In genomic region chr5:32038537-32038936, GRCh38 we compare ENCODE assay signal across 18 cellular contexts.
"Had no signal": no experiment of that assay in that cellular context is flagged by ENCODE, and none has a peak within 500 bp of the region (broad histone marks: within the 10 kb centered on the region; RNA-seq: fewer than 3 reads in every experiment).

No MANE protein-coding gene starts in this region.

- H3K36me3 ChIP-seq: gastrocnemius medialis, ovary, right atrium auricular region had no signal

- H3K4me3 ChIP-seq: body of pancreas, coronary artery, gastrocnemius medialis, left ventricle myocardium inferior, ovary, psoas muscle, right atrium auricular region had no signal

- H3K9me3 ChIP-seq: body of pancreas, gastrocnemius medialis, left ventricle myocardium inferior, psoas muscle, right atrium auricular region had no signal

- H3K27me3 ChIP-seq: body of pancreas, gastrocnemius medialis, ovary, right atrium auricular region had no signal

- H3K27ac ChIP-seq: body of pancreas, coronary artery, gastrocnemius medialis, left ventricle myocardium inferior, ovary, psoas muscle, right atrium auricular region had no signal

- H3K4me1 ChIP-seq: gastrocnemius medialis, psoas muscle had no signal

- DNase-seq: activated CD4-positive, alpha-beta T cell treated with anti-CD3 and anti-CD28 coated beads, Interleukin-2, amount 50 U/mL, for 1 hour; activated CD8-positive, alpha-beta T cell treated with anti-CD3 and anti-CD28 coated beads, Interleukin-2, amount 10 ng/mL, durations not matched to agents 7 days and 5 days; activated gamma-delta T cell treated with Interleukin-2 at 50 U/mL for 16 hours; anterior cingulate cortex; body of pancreas; endodermal cell; gastrocnemius medialis; hypothalamus; left ventricle myocardium inferior; naive thymus-derived CD8-positive, alpha-beta T cell; ovary; psoas muscle; stimulated activated CD4-positive, alpha-beta T cell treated with anti-CD3 and anti-CD28 coated beads, Interleukin-4, amount 100 ng/mL, for 24 hours; stimulated activated naive CD8-positive, alpha-beta T cell treated with anti-CD3 and anti-CD28 coated beads, Interleukin-15, Interleukin-2, amounts not matched to agents 100 U/mL and 50 U/mL, for 24 hours; SW 1271; T-helper 17 cell had no signal
